ENCODE assay signal across 1 cellular context in the genomic region with DNA sequence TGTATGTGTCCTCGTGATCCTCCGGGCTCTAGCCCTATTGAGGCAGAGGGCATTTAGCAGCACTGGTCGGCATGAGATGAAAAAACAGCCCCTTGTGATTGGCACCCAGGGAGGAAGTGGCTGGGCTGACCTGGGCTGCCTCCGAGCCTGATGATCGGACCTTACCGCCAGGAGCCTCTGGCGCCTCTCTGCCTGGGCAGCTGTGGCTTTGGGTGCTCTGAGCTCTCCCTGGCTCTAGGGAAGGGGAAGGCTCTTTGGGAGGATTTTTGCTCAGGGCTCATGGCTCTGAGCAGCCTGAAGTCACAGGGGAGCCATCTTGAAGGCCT.
TF ChIP-seq lines count a peak whose summit lies in the region.

No MANE protein-coding gene starts in this region.

TF ChIP-seq in HEK293T, 16 proteins besides CTCF, POLR2A, EP300 and RAD21 (continued from another document):
- TF ChIP-seq, protein P1, sequence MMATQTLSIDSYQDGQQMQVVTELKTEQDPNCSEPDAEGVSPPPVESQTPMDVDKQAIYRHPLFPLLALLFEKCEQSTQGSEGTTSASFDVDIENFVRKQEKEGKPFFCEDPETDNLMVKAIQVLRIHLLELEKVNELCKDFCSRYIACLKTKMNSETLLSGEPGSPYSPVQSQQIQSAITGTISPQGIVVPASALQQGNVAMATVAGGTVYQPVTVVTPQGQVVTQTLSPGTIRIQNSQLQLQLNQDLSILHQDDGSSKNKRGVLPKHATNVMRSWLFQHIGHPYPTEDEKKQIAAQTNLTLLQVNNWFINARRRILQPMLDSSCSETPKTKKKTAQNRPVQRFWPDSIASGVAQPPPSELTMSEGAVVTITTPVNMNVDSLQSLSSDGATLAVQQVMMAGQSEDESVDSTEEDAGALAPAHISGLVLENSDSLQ (IDR thresholded peaks at IDR 0.05), result no peak; the same call in 1 of the 2 replicates
- TF ChIP-seq SP1 (IDR thresholded peaks at IDR 0.05) (no peak), L3MBTL2 (conservative IDR thresholded peaks at IDR 0.05) (no peak)
